ENCODE assay signal across 8 cellular contexts in the genomic region with DNA sequence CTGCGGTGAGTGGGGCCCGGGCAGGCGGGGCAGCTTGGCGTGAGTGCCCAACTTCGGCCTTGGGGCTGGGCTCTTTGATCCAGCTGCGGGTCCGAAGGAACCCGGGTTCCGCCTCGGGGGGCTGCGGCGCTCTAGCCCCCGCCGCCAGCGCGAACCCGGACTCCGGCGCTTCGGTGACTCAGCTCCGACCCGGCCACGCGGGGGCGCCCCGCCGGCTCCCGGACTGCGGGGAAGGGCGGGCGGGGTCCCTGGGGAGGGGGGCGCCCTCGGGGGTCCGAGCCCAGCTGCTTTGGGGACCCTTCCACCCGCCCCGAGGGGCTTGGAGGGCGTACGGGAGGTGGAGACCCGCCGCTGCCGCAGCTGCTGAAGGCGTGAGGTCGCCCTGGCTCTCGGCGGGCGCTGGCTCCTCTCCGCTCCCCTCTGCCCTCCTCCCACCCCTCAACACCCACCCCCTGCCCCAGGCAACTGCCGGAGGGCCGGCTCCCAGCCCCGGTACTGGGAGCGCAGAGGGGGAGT. TPM values are rescaled to one million over a fixed set of nuclear protein-coding genes. Genes with fewer than 3 reads are reported as not detected.
DNase-seq lines count a peak whose midpoint lies in the region; ATAC-seq and TF ChIP-seq lines count a peak whose summit lies in the region.

No MANE protein-coding gene starts in this region.

- TF ChIP-seq POLR2A in GM19193 (IDR thresholded peaks at IDR 0.05; ENCODE audit: extremely low read depth, insufficient read depth, insufficient read length) = peak; percentile 7
- no peak for TF ChIP-seq POLR2A in NB4 (IDR thresholded peaks at IDR 0.05; ENCODE audit: extremely low read depth, insufficient read length)

- no peaks in the 10 kb centered on the region for H3K27me3 ChIP-seq in neutrophil

- H3K4me1 ChIP-seq in neutrophil (ENCODE audit: control insufficient read depth in 1 of 2, insufficient read depth in 1 of 2, low read depth in 1 of 2, low read length in 1 of 2) = peaks cover 61 to 66% of the 10 kb centered on the region in 2 experiments
- H3K4me1 ChIP-seq in urinary bladder (ENCODE audit: insufficient read depth) = no peaks in the 10 kb centered on the region

- TF ChIP-seq CTCF in NB4 (IDR thresholded peaks at IDR 0.05; ENCODE audit: low read depth, low read length) (peak; percentile 44), foreskin fibroblast (IDR thresholded peaks at IDR 0.05; ENCODE audit: low read depth, low read length) (peak; percentile 47), neutrophil (IDR thresholded peaks at IDR 0.05) (peak; percentile 59)

- H3K36me3 ChIP-seq in neutrophil (peaks cover 5% of the 10 kb centered on the region), urinary bladder (ENCODE audit: insufficient read depth) (no peaks in the 10 kb centered on the region)

- H3K4me3 ChIP-seq in NB4 (ENCODE audit: low read depth, low read length) (peak overlapping the region; percentile 67), foreskin fibroblast (ENCODE audit: low read depth in 1 of 2, low read length in 2 of 2) (peak overlapping the region; percentile 49 to 66), neutrophil (ENCODE audit: low read depth in 1 of 2, low read length in 1 of 2) (peak overlapping the region; percentile 79 to 84), urinary bladder (ENCODE audit: low read depth, low read length) (peak overlapping the region; percentile 91)

- WGBS in urinary bladder = under 1% methylated on average over 51 of the region's 51 CpGs

- peak overlapping the region; percentile 82 for H3K27ac ChIP-seq in neutrophil
- H3K27ac ChIP-seq in urinary bladder (ENCODE audit: low read depth) = no peak overlapping the region

- peak; percentile 51 for DNase-seq in ACHN
- peak; percentile 72 for DNase-seq in NB4 (ENCODE audit: low read depth)
- peak; percentile 61 to 75 for DNase-seq in activated T-cell treated with anti-CD3 and anti-CD28 coated beads, Interleukin-2, amount 50 U/mL, for 48 hours
- DNase-seq in foreskin fibroblast = peak in 1 of 2 donors; percentile 62

- ATAC-seq in GM18517 (IDR thresholded peaks at IDR 0.05; ENCODE audit: unreplicated experiment) = no peak

- in situ Hi-C loops in ACHN (cut with HindIII; ENCODE audit: low pct_ligation_motif_present, low pct_unique_long_range_greater_than_20kb, low sequenced_read_pairs) = no loop called here

- H3K9me3 ChIP-seq in neutrophil = no peaks in the 10 kb centered on the region

RNA-seq across cellular contexts. Expression of a gene that starts 0.5 kb away (rescaled TPM):
- 24.6 TPM for total RNA-seq in urinary bladder
- polyA plus RNA-seq in urinary bladder = 43.0 TPM
